ENCODE assay signal across 19 cellular contexts in the genomic region with DNA sequence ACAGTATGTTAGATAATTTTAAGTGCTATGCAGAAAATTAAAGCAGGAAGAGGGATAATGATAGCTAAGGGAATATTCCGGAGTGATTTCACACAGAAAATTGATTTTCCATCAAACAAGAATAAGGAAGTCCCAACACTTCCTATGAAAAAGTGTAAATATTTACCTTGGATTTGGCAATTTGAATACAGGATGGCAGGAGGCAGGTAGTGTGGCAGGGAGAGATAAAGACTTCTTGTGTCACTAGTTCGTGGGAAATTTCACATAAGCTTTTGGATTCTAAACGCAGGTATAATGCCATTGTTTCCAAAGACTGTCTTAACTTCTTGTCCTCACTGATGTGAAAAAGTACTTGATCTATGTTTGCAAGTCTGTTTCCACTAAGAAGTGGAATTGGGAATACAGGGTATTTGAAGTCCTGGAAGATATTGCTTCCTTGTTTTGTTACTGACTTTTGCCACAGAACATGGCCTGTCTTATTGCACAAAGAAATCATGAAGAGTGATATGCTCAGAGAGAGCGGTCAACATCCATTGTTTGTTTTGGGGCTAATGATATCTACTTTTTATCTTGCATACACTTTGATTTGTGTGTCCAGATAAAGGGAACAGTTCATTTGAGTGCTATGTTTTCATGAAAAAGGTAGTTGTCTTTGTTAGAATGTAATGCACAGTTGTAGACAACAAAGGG.
"Had no signal": no experiment of that assay in that cellular context is flagged by ENCODE, and none has a peak within 500 bp of the region (broad histone marks: within the 10 kb centered on the region; RNA-seq: fewer than 3 reads in every experiment).

No MANE protein-coding gene starts in this region.

- H3K4me1 ChIP-seq: esophagus squamous epithelium, gastroesophageal sphincter, left ventricle myocardium inferior, lower lobe of right lung, sigmoid colon had no signal

- H3K36me3 ChIP-seq: esophagus squamous epithelium, gastroesophageal sphincter, left ventricle myocardium inferior, lower lobe of right lung, sigmoid colon, stomach had no signal

- H3K36me3 Mint-ChIP-seq: immature natural killer cell; memory B cell; mesothelial cell of epicardium; natural killer cell treated with Interleukin-12 subunit alpha and Interleukin-12 subunit beta and Interleukin-15 and Interleukin-18, amount 100 ng/mL, for 72 hours had no signal

- H3K27ac Mint-ChIP-seq: immature natural killer cell; memory B cell; mesothelial cell of epicardium; natural killer cell treated with Interleukin-12 subunit alpha and Interleukin-12 subunit beta and Interleukin-15 and Interleukin-18, amount 100 ng/mL, for 72 hours had no signal

- H3K4me3 Mint-ChIP-seq: immature natural killer cell; memory B cell; mesothelial cell of epicardium; natural killer cell treated with Interleukin-12 subunit alpha and Interleukin-12 subunit beta and Interleukin-15 and Interleukin-18, amount 100 ng/mL, for 72 hours had no signal

- H3K9me3 Mint-ChIP-seq: mesothelial cell of epicardium had no signal

- H3K27me3 Mint-ChIP-seq: memory B cell; natural killer cell treated with Interleukin-12 subunit alpha and Interleukin-12 subunit beta and Interleukin-15 and Interleukin-18, amount 100 ng/mL, for 72 hours had no signal

- H3K27ac ChIP-seq: esophagus squamous epithelium, gastroesophageal sphincter, left ventricle myocardium inferior, lower lobe of right lung, sigmoid colon, skin epidermis, stomach had no signal

- ATAC-seq: gastroesophageal sphincter; lower lobe of right lung; natural killer cell treated with Interleukin-12 subunit alpha and Interleukin-12 subunit beta and Interleukin-15 and Interleukin-18, amount 100 ng/mL, for 72 hours had no signal

- H3K4me3 ChIP-seq: esophagus squamous epithelium, gastroesophageal sphincter, left ventricle myocardium inferior, lower lobe of right lung, sigmoid colon, skin epidermis, stomach had no signal

- DNase-seq: effector memory CD4-positive, alpha-beta T cell; esophagus squamous epithelium; foreskin fibroblast; glutamatergic neuron; immature natural killer cell; left ventricle myocardium inferior; lower lobe of right lung; sigmoid colon; stimulated activated CD4-positive, alpha-beta T cell treated with anti-CD3 and anti-CD28 coated beads, Interleukin-12 subunit alpha, Interleukin-12 subunit beta, amount 100 ng/mL, for 4 hours; stimulated activated naive CD4-positive, alpha-beta T cell; stomach; substantia nigra; trophoblast cell had no signal

- H3K9me3 ChIP-seq: esophagus squamous epithelium, gastroesophageal sphincter, left ventricle myocardium inferior, lower lobe of right lung, sigmoid colon, stomach had no signal

- H3K27me3 ChIP-seq: esophagus squamous epithelium, gastroesophageal sphincter, sigmoid colon, stomach had no signal

- H3K4me1 Mint-ChIP-seq: immature natural killer cell, memory B cell, mesothelial cell of epicardium had no signal

- FAIRE-seq: keratinocyte had no signal
